In the genomic region with DNA sequence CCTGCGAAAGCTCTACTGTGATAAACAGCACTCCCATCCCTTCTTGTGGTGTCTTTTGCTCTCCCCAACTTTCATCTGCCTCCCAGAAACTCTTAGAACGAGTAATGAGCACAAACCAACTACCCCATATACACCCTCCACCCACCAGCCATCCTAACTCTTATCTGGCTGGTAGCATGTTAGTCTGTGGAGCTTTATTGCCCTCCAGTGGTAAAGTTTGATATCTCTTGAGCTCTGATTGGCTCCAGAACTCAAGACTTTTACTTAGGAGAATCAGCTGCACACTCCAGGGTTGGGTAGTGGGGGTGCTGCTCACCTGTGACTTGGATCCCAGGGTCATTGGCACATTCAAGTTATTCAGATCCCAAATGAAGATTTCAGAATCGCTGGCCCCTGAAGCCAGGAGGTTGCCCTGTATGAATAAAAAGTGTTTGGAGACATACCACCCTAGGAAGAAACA, we compare ENCODE assay signal across 8 cellular contexts. TPM values are rescaled to one million over a fixed set of nuclear protein-coding genes. Genes with fewer than 3 reads are reported as not detected.
DNase-seq lines count a peak whose midpoint lies in the region; ATAC-seq and TF ChIP-seq lines count a peak whose summit lies in the region.

No MANE protein-coding gene starts in this region.

- H3K4me3 Mint-ChIP-seq in activated naive CD8-positive, alpha-beta T cell treated with anti-CD3 and anti-CD28 coated beads, Interleukin-2, amount 50 U/mL, for 24 hours: peak overlapping the region; percentile 34

- no peaks in the 10 kb centered on the region for H3K79me2 ChIP-seq in OCI-LY3 (ENCODE audit: low read length)

- no peaks in the 10 kb centered on the region for H4K20me1 ChIP-seq in OCI-LY3 (ENCODE audit: insufficient read depth, low read length)

- peaks cover 15% of the 10 kb centered on the region for H3K36me3 ChIP-seq in HAP-1 (replicated peaks)
- H3K36me3 ChIP-seq in OCI-LY3 (replicated peaks; ENCODE audit: low read depth, low read length): no peaks in the 10 kb centered on the region
- no peaks in the 10 kb centered on the region for H3K36me3 ChIP-seq in kidney epithelial cell (ENCODE audit: control insufficient read depth, insufficient read depth, low read length)
- peaks cover 31% of the 10 kb centered on the region for H3K36me3 ChIP-seq in upper lobe of right lung

- no peaks in the 10 kb centered on the region for H3K9me3 Mint-ChIP-seq in activated naive CD8-positive, alpha-beta T cell treated with anti-CD3 and anti-CD28 coated beads, Interleukin-2, amount 50 U/mL, for 24 hours

- no peaks in the 10 kb centered on the region for H3K9me3 ChIP-seq in HAP-1
- H3K9me3 ChIP-seq in OCI-LY3 (ENCODE audit: insufficient read depth, low read length): no peaks in the 10 kb centered on the region
- no peaks in the 10 kb centered on the region for H3K9me3 ChIP-seq in upper lobe of right lung

- ATAC-seq in activated naive CD8-positive, alpha-beta T cell treated with anti-CD3 and anti-CD28 coated beads, Interleukin-2, amount 50 U/mL, for 24 hours: peak; percentile 38
- ATAC-seq in upper lobe of right lung: peak; percentile 62
- ATAC-seq in HG03139 (IDR thresholded peaks at IDR 0.05; ENCODE audit: unreplicated experiment): no peak
- no peak for ATAC-seq in GM19397 (IDR thresholded peaks at IDR 0.05; ENCODE audit: unreplicated experiment)

- H3K4me1 Mint-ChIP-seq in activated naive CD8-positive, alpha-beta T cell treated with anti-CD3 and anti-CD28 coated beads, Interleukin-2, amount 50 U/mL, for 24 hours: peaks cover 70% of the 10 kb centered on the region

- H3K27me3 Mint-ChIP-seq in activated naive CD8-positive, alpha-beta T cell treated with anti-CD3 and anti-CD28 coated beads, Interleukin-2, amount 50 U/mL, for 24 hours: no peaks in the 10 kb centered on the region

- no peak overlapping the region for H3K4me2 ChIP-seq in OCI-LY3 (ENCODE audit: low read length)

- in situ Hi-C loops in HAP-1 (cut with MboI; ENCODE audit: low sequenced_read_pairs): loop anchor here (5.0 to 10.0 kb wide), 2 partner anchors 76 to 164 kb away; partner anchors contain the start of gene SCD

- H3K27ac Mint-ChIP-seq in activated naive CD8-positive, alpha-beta T cell treated with anti-CD3 and anti-CD28 coated beads, Interleukin-2, amount 50 U/mL, for 24 hours: peak overlapping the region; percentile 79

- H3K4me1 ChIP-seq in HAP-1 (peaks cover 7% of the 10 kb centered on the region), OCI-LY3 (ENCODE audit: low read length) (no peaks in the 10 kb centered on the region), upper lobe of right lung (no peaks in the 10 kb centered on the region)

- H3K27ac ChIP-seq in OCI-LY3 (ENCODE audit: low read length): no peak overlapping the region
- no peak overlapping the region for H3K27ac ChIP-seq in upper lobe of right lung

- H3K9ac ChIP-seq in OCI-LY3 (ENCODE audit: low read length): no peak overlapping the region

- intact Hi-C loops in upper lobe of right lung (cut with DNase I): no loop called here

- TF ChIP-seq CTCF in OCI-LY3 (IDR thresholded peaks at IDR 0.05; ENCODE audit: low read depth, low read length): peak; percentile 57
- peak; percentile 67 for TF ChIP-seq CTCF in kidney epithelial cell (IDR thresholded peaks at IDR 0.05; ENCODE audit: insufficient read depth, low read length, poor library complexity, severe bottlenecking)
- peak; percentile 37 for TF ChIP-seq CTCF in upper lobe of right lung (IDR thresholded peaks at IDR 0.05)

- H3K27me3 ChIP-seq in HAP-1 (ENCODE audit: low read depth): no peaks in the 10 kb centered on the region
- H3K27me3 ChIP-seq in OCI-LY3 (ENCODE audit: low read depth, low read length): no peaks in the 10 kb centered on the region
- H3K27me3 ChIP-seq in kidney epithelial cell (ENCODE audit: control insufficient read depth, insufficient read depth, low read length): no peaks in the 10 kb centered on the region
- H3K27me3 ChIP-seq in upper lobe of right lung: no peaks in the 10 kb centered on the region

- no peak overlapping the region for H3K4me3 ChIP-seq in HAP-1
- H3K4me3 ChIP-seq in OCI-LY3 (ENCODE audit: low read length): no peak overlapping the region
- no peak overlapping the region for H3K4me3 ChIP-seq in kidney epithelial cell (ENCODE audit: low read depth, low read length)
- H3K4me3 ChIP-seq in upper lobe of right lung: no peak overlapping the region

- peak; percentile 20 for DNase-seq in DMS53 treated with DMSO at 0.1 percent for 48 hours (lab: John Stamatoyannopoulos, UW; ENCODE audit: unreplicated experiment)
- peak; percentile 56 to 64 for DNase-seq in HAP-1 (ENCODE audit: low spot score in 2 of 2)
- peak; percentile 15 for DNase-seq in activated naive CD8-positive, alpha-beta T cell treated with anti-CD3 and anti-CD28 coated beads, Interleukin-2, amount 50 U/mL, for 24 hours
- no peak for DNase-seq in kidney epithelial cell (ENCODE audit: low read depth)
- no peak for DNase-seq in upper lobe of right lung

- peaks cover 32% of the 10 kb centered on the region for H3K36me3 Mint-ChIP-seq in activated naive CD8-positive, alpha-beta T cell treated with anti-CD3 and anti-CD28 coated beads, Interleukin-2, amount 50 U/mL, for 24 hours (ENCODE audit: low read depth)

- H2AFZ ChIP-seq in OCI-LY3 (ENCODE audit: low read depth, low read length): no peak overlapping the region

RNA-seq across cellular contexts. Expression of gene SEC31B, which starts 10.9 kb away (rescaled TPM):
- 1.6 and 2.6 TPM in 2 replicates for total RNA-seq in kidney epithelial cell
- 18.2 TPM for total RNA-seq in upper lobe of right lung

RNA-seq across cellular contexts. Expression of gene NDUFB8, which starts 20.9 kb away (rescaled TPM):
- total RNA-seq in kidney epithelial cell: 148 and 183 TPM in 2 replicates
- 110 TPM for total RNA-seq in upper lobe of right lung

RNA-seq across cellular contexts. Expression of gene HIF1AN, which starts 27.0 kb away (rescaled TPM):
- total RNA-seq in kidney epithelial cell (11.4 and 11.5 TPM in 2 replicates), upper lobe of right lung (36.8 TPM)

RNA-seq across cellular contexts. Expression of gene WNT8B, which starts 45.9 kb away (rescaled TPM):
- total RNA-seq in kidney epithelial cell: 0.07 TPM in 1 of 2 replicates, not detected in the other
- total RNA-seq in upper lobe of right lung: not detected

Comparison
In these comparisons a context has a peak if more than half of its experiments do, and no peak if none do; other contexts are left out.
1. DNase-seq: peak in DMS53 treated with DMSO at 0.1 percent for 48 hours (single experiment), HAP-1 (2 of 2) and activated naive CD8-positive, alpha-beta T cell treated with anti-CD3 and anti-CD28 coated beads, Interleukin-2, amount 50 U/mL, for 24 hours (single experiment); none in kidney epithelial cell (single experiment) and upper lobe of right lung (single experiment).
2. ATAC-seq: peak in activated naive CD8-positive, alpha-beta T cell treated with anti-CD3 and anti-CD28 coated beads, Interleukin-2, amount 50 U/mL, for 24 hours (single experiment) and upper lobe of right lung (single experiment); none in HG03139 (single experiment) and GM19397 (single experiment).
3. Peak in every context shown above with its lines, with median percentiles within 50 percentile points of each other: CTCF ChIP-seq.